In genomic region chr21:33642027-33642895, GRCh38 we compare ENCODE assay signal across 8 cellular contexts. TPM values are rescaled to one million over a fixed set of nuclear protein-coding genes. Genes with fewer than 3 reads are reported as not detected.
DNase-seq lines count a peak whose midpoint lies in the region; ATAC-seq and TF ChIP-seq lines count a peak whose summit lies in the region.

Gene ITSN1 (plus strand): TSS chr21:33642501. CDS start chr21:33718829, 76,328 bp downstream.

- H3K9me2 ChIP-seq in GM23338 (ENCODE audit: insufficient read depth): no peaks in the 10 kb centered on the region

- no peak for TF ChIP-seq CTCF in GM23338 (conservative IDR thresholded peaks at IDR 0.05; ENCODE audit: low read depth in 2 of 2)

- H2AFZ ChIP-seq in GM23338: peak within 1 kb of the TSS; percentile 53; the same call in 1 of the 2 replicates

- DNase-seq in DMS79 (lab: John Stamatoyannopoulos, UW): peak; percentile 99
- DNase-seq in GM23338 (ENCODE audit: low spot score): peak; percentile 100
- DNase-seq in Kasumi-1 (lab: John Stamatoyannopoulos, UW): peak; percentile 95 to 97
- peak; percentile 98 for DNase-seq in RKO (ENCODE audit: low spot score)
- peak; percentile 100 for DNase-seq in fibroblast of gingiva (ENCODE audit: low read depth)
- DNase-seq in naive B cell: peak; percentile 99
- DNase-seq in stimulated activated effector memory CD8-positive, alpha-beta T cell treated with anti-CD3 and anti-CD28 coated beads, Interleukin-12 subunit alpha, Interleukin-12 subunit beta, amount 100 ng/mL, for 72 hours (ENCODE audit: low spot score in 2 of 2): peak; percentile 95 to 99

- no peaks in the 10 kb centered on the region for H3K36me3 ChIP-seq in GM23338 (ENCODE audit: insufficient read depth)

- peak within 1 kb of the TSS; percentile 99 for H3K27ac Mint-ChIP-seq in GM23338
- H3K27ac Mint-ChIP-seq in activated T-helper 17 cell treated with anti-CD3 and anti-CD28 coated beads, Interleukin-2, amount 50 U/mL, for 72 hours: peak within 1 kb of the TSS; percentile 96
- H3K27ac Mint-ChIP-seq in naive B cell: peak within 1 kb of the TSS; percentile 84 to 99 (median 96)
- H3K27ac Mint-ChIP-seq in stimulated activated effector memory CD8-positive, alpha-beta T cell treated with anti-CD3 and anti-CD28 coated beads, Interleukin-12 subunit alpha, Interleukin-12 subunit beta, amount 100 ng/mL, for 72 hours: peak within 1 kb of the TSS; percentile 90

- H3K36me3 Mint-ChIP-seq in GM23338 (ENCODE audit: low read depth) (peaks cover 2% of the 10 kb centered on the region; the same call in 2 of the 3 replicates), naive B cell (peaks cover 0 to 4% of the 10 kb centered on the region in 2 donors)
- no peaks in the 10 kb centered on the region for H3K36me3 Mint-ChIP-seq in activated T-helper 17 cell treated with anti-CD3 and anti-CD28 coated beads, Interleukin-2, amount 50 U/mL, for 72 hours (ENCODE audit: low read depth)
- peaks cover 10% of the 10 kb centered on the region for H3K36me3 Mint-ChIP-seq in stimulated activated effector memory CD8-positive, alpha-beta T cell treated with anti-CD3 and anti-CD28 coated beads, Interleukin-12 subunit alpha, Interleukin-12 subunit beta, amount 100 ng/mL, for 72 hours

- peaks cover 29% of the 10 kb centered on the region for H3K4me1 ChIP-seq in GM23338 (ENCODE audit: insufficient read depth)

- peak within 1 kb of the TSS; percentile 91 for H3K27ac ChIP-seq in GM23338 (ENCODE audit: low read depth)

- H3K27me3 ChIP-seq in GM23338 (ENCODE audit: insufficient read depth): no peaks in the 10 kb centered on the region

- H4K20me1 ChIP-seq in GM23338 (replicated peaks; ENCODE audit: insufficient read depth): peaks cover 9% of the 10 kb centered on the region

- peak within 1 kb of the TSS; percentile 69 for H3K4me3 ChIP-seq in GM23338

- peaks cover 23% of the 10 kb centered on the region for H3K4me1 Mint-ChIP-seq in GM23338
- peaks cover 9% of the 10 kb centered on the region for H3K4me1 Mint-ChIP-seq in activated T-helper 17 cell treated with anti-CD3 and anti-CD28 coated beads, Interleukin-2, amount 50 U/mL, for 72 hours
- H3K4me1 Mint-ChIP-seq in naive B cell: peaks cover 18 to 21% (median 21%) of the 10 kb centered on the region in 3 donors
- H3K4me1 Mint-ChIP-seq in stimulated activated effector memory CD8-positive, alpha-beta T cell treated with anti-CD3 and anti-CD28 coated beads, Interleukin-12 subunit alpha, Interleukin-12 subunit beta, amount 100 ng/mL, for 72 hours: peaks cover 17% of the 10 kb centered on the region

- peaks cover 2% of the 10 kb centered on the region for H3K27me3 Mint-ChIP-seq in GM23338 (ENCODE audit: insufficient read depth, low read depth, poor library complexity)
- peaks cover 6% of the 10 kb centered on the region for H3K27me3 Mint-ChIP-seq in activated T-helper 17 cell treated with anti-CD3 and anti-CD28 coated beads, Interleukin-2, amount 50 U/mL, for 72 hours
- peaks cover 13 to 20% (median 20%) of the 10 kb centered on the region in 3 donors for H3K27me3 Mint-ChIP-seq in naive B cell

- peak within 1 kb of the TSS; percentile 90 for H3K4me2 ChIP-seq in GM23338

- no peaks in the 10 kb centered on the region for H3F3A ChIP-seq in GM23338 (replicated peaks; ENCODE audit: low read depth)

- H3K9me3 Mint-ChIP-seq in GM23338 (no peaks in the 10 kb centered on the region), naive B cell (no peaks in the 10 kb centered on the region)
- H3K9me3 Mint-ChIP-seq in activated T-helper 17 cell treated with anti-CD3 and anti-CD28 coated beads, Interleukin-2, amount 50 U/mL, for 72 hours: no peaks in the 10 kb centered on the region
- H3K9me3 Mint-ChIP-seq in stimulated activated effector memory CD8-positive, alpha-beta T cell treated with anti-CD3 and anti-CD28 coated beads, Interleukin-12 subunit alpha, Interleukin-12 subunit beta, amount 100 ng/mL, for 72 hours: no peaks in the 10 kb centered on the region

- ATAC-seq in GM23338 (peak; percentile 80), naive B cell (ENCODE audit: low read depth in 2 of 2) (peak; percentile 84)
- peak; percentile 91 for ATAC-seq in activated T-helper 17 cell treated with anti-CD3 and anti-CD28 coated beads, Interleukin-2, amount 50 U/mL, for 72 hours (replicated peaks)
- peak; percentile 93 for ATAC-seq in stimulated activated effector memory CD8-positive, alpha-beta T cell treated with anti-CD3 and anti-CD28 coated beads, Interleukin-12 subunit alpha, Interleukin-12 subunit beta, amount 100 ng/mL, for 72 hours

- peaks cover 72% of the 10 kb centered on the region for H3K79me2 ChIP-seq in GM23338 (replicated peaks; ENCODE audit: insufficient read depth)

- H3K4me3 Mint-ChIP-seq in GM23338: peak within 1 kb of the TSS; percentile 88
- peak within 1 kb of the TSS; percentile 86 for H3K4me3 Mint-ChIP-seq in activated T-helper 17 cell treated with anti-CD3 and anti-CD28 coated beads, Interleukin-2, amount 50 U/mL, for 72 hours
- peak within 1 kb of the TSS; percentile 81 to 100 (median 94) for H3K4me3 Mint-ChIP-seq in naive B cell
- H3K4me3 Mint-ChIP-seq in stimulated activated effector memory CD8-positive, alpha-beta T cell treated with anti-CD3 and anti-CD28 coated beads, Interleukin-12 subunit alpha, Interleukin-12 subunit beta, amount 100 ng/mL, for 72 hours: peak within 1 kb of the TSS; percentile 73

TF ChIP-seq in GM23338, 12 proteins besides CTCF, POLR2A, EP300 and RAD21 (continues in another document):
- TF ChIP-seq ETS1 (IDR thresholded peaks at IDR 0.05): no peak
- TF ChIP-seq ZNF114 (CRISPR knock-in tag; IDR thresholded peaks at IDR 0.05): no peak
- no peak for TF ChIP-seq ZNF331 (CRISPR knock-in tag; IDR thresholded peaks at IDR 0.05; ENCODE audit: low read depth)

RNA-seq across cellular contexts. Expression of gene ITSN1, which starts in this region (rescaled TPM):
- 68.2 and 77.9 TPM in 2 replicates for total RNA-seq in GM23338 (2014; rRNA removed; shearing (Covaris generic))
- 83.4 and 95.7 TPM in 2 replicates for polyA plus RNA-seq in GM23338 (2016; fragmentation: Nextera tagmentation; extraction: Ambion mirVana)
- total RNA-seq in activated T-helper 17 cell treated with anti-CD3 and anti-CD28 coated beads, Interleukin-2, amount 50 U/mL, for 72 hours: 1 to 10 TPM; 3.8 to 4.3 TPM
- polyA plus RNA-seq in naive B cell (ENCODE audit: low read depth in 6 of 6): 1 to 10 TPM in 2 of 6 donors, under 1 TPM in 3, not detected in 1; 0.12 to 1.4 (median 0.60) TPM

Comparison
In these comparisons a context has a peak if more than half of its experiments do, and no peak if none do; other contexts are left out.
1. Peak in every context shown above with its lines: DNase-seq, ATAC-seq, H3K4me3 ChIP-seq and H3K27ac ChIP-seq.
2. RNA of gene ITSN1 (total RNA-seq): 68.2 to 77.9 TPM in GM23338; 3.8 to 4.3 TPM in activated T-helper 17 cell treated with anti-CD3 and anti-CD28 coated beads, Interleukin-2, amount 50 U/mL, for 72 hours; every median in the first group is over 10 times any median in the second.
3. RNA of gene ITSN1 (polyA plus RNA-seq): 83.4 to 95.7 TPM in GM23338; 0.12 to 1.4 TPM in naive B cell; every median in the first group is over 10 times any median in the second.